17 cellular contexts compared by ENCODE assay signal in genomic region chr7:102095933-102096332, GRCh38.
DNase-seq lines count a peak whose midpoint lies in the region; ATAC-seq and TF ChIP-seq lines count a peak whose summit lies in the region.
"Had no signal": no experiment of that assay in that cellular context is flagged by ENCODE, and none has a peak within 500 bp of the region (broad histone marks: within the 10 kb centered on the region; RNA-seq: fewer than 3 reads in every experiment).

No MANE protein-coding gene starts in this region.

- H3K9me3 Mint-ChIP-seq in Caco-2 (ENCODE audit: unreplicated experiment): no peaks in the 10 kb centered on the region
- no peaks in the 10 kb centered on the region for H3K9me3 Mint-ChIP-seq in progenitor cell of endocrine pancreas (ENCODE audit: low read depth)
- H3K9me3 Mint-ChIP-seq: CD8-positive, alpha-beta memory T cell had no signal

- H3K4me1 Mint-ChIP-seq in Caco-2 (ENCODE audit: low read depth, unreplicated experiment) (peaks cover 38% of the 10 kb centered on the region), progenitor cell of endocrine pancreas (ENCODE audit: low read depth) (peaks cover 31% of the 10 kb centered on the region)

- intact Hi-C loops in Caco-2 (cut with micrococcal nuclease; ENCODE audit: unreplicated experiment): loop anchor here (5.0 kb wide), 3 partner anchors 34 to 279 kb away; partner anchors contain the start of gene CUX1
- intact Hi-C loops in HCT116 (cut with micrococcal nuclease): no loop called here
- intact Hi-C loops in OCI-LY7 (cut with micrococcal nuclease; ENCODE audit: unreplicated experiment): no loop called here

- CTCF ChIA-PET in Caco-2 (lab: Charles Lee) (no interaction called here), HCT116 (lab: Charles Lee) (no interaction called here), OCI-LY7 (lab: Charles Lee; ENCODE audit: unreplicated experiment) (no interaction called here)

- no peaks in the 10 kb centered on the region; the same call in none of the 2 replicates for H3K36me3 ChIP-seq in Caco-2 (ENCODE audit: control insufficient read depth, insufficient read depth, low read length)
- no peaks in the 10 kb centered on the region for H3K36me3 ChIP-seq in HCT116 (ENCODE audit: control insufficient read depth in 1 of 2, insufficient read depth in 2 of 2, low read length in 2 of 2)
- no peaks in the 10 kb centered on the region for H3K36me3 ChIP-seq in hepatocyte (replicated peaks; ENCODE audit: insufficient read depth, low read depth)
- peaks cover 74% of the 10 kb centered on the region for H3K36me3 ChIP-seq in OCI-LY7 (ENCODE audit: insufficient read depth, low read length)

- no peak overlapping the region for H2AFZ ChIP-seq in HCT116 (ENCODE audit: low read depth, low read length, poor library complexity, severe bottlenecking)
- no peak overlapping the region for H2AFZ ChIP-seq in hepatocyte
- H2AFZ ChIP-seq in OCI-LY7 (ENCODE audit: low read length): no peak overlapping the region

- peak overlapping the region; percentile 64 for H3K9ac ChIP-seq in HCT116 (ENCODE audit: low read length)
- H3K9ac ChIP-seq: BLaER1 treated with 17β-estradiol and CSF1 and Interleukin-3, amounts not matched to agents 10 nM and 100 nM had no signal

- no peak for TF ChIP-seq RAD21 in HCT116 (IDR thresholded peaks at IDR 0.05; ENCODE audit: low read depth)

- H3K4me1 ChIP-seq in Caco-2: peaks cover 78% of the 10 kb centered on the region
- H3K4me1 ChIP-seq in HCT116 (ENCODE audit: control insufficient read depth in 1 of 2, insufficient read depth in 2 of 2, low read length in 2 of 2): peaks cover 68 to 88% of the 10 kb centered on the region in 2 experiments
- peaks cover 43% of the 10 kb centered on the region for H3K4me1 ChIP-seq in hepatocyte (ENCODE audit: insufficient read depth)
- no peaks in the 10 kb centered on the region for H3K4me1 ChIP-seq in OCI-LY7 (ENCODE audit: insufficient read depth, low read length, poor library complexity, severe bottlenecking)

- H3K9me3 ChIP-seq in Caco-2 (no peaks in the 10 kb centered on the region), HCT116 (ENCODE audit: control insufficient read depth in 1 of 2, insufficient read depth in 1 of 2, low read depth in 1 of 2, low read length in 2 of 2) (no peaks in the 10 kb centered on the region), hepatocyte (ENCODE audit: low read depth) (no peaks in the 10 kb centered on the region), OCI-LY7 (ENCODE audit: low read length) (no peaks in the 10 kb centered on the region)
- H3K9me3 ChIP-seq: BLaER1 treated with 17β-estradiol and CSF1 and Interleukin-3, amounts not matched to agents 10 nM and 100 nM; HAP-1 had no signal

- H3K36me3 Mint-ChIP-seq in Caco-2 (ENCODE audit: insufficient read depth, unreplicated experiment) (peaks cover 83% of the 10 kb centered on the region), progenitor cell of endocrine pancreas (ENCODE audit: insufficient read depth) (peaks cover 12% of the 10 kb centered on the region)

- RAD21 ChIA-PET in HCT116 (lab: Charles Lee; ENCODE audit: low non-redundant PET in 1 of 2, low total read pairs in 2 of 2, uncharacterized antibody in 2 of 2, unreplicated experiment in 2 of 2): no interaction called here

- H3K4me3 Mint-ChIP-seq in Caco-2 (ENCODE audit: unreplicated experiment) (no peak overlapping the region), progenitor cell of endocrine pancreas (ENCODE audit: low read depth) (no peak overlapping the region)
- H3K4me3 Mint-ChIP-seq: CD8-positive, alpha-beta memory T cell had no signal

- H3K27me3 ChIP-seq in Caco-2 (replicated peaks; ENCODE audit: control insufficient read depth, insufficient read depth, low read length): no peaks in the 10 kb centered on the region
- no peaks in the 10 kb centered on the region for H3K27me3 ChIP-seq in HCT116 (ENCODE audit: insufficient read depth, low read length)
- no peaks in the 10 kb centered on the region for H3K27me3 ChIP-seq in hepatocyte
- H3K27me3 ChIP-seq: BLaER1 treated with 17β-estradiol and CSF1 and Interleukin-3, amounts not matched to agents 10 nM and 100 nM had no signal

- H3K4me3 ChIP-seq in Caco-2 (ENCODE audit: low read depth, low read length) (no peak overlapping the region), HCT116 (replicated peaks in 1 of 2; ENCODE audit: low read depth in 1 of 2, low read length in 2 of 2) (no peak overlapping the region), hepatocyte (no peak overlapping the region), OCI-LY7 (ENCODE audit: low read depth, low read length, poor library complexity, severe bottlenecking) (no peak overlapping the region)
- H3K4me3 ChIP-seq: BLaER1 treated with 17β-estradiol and CSF1 and Interleukin-3, amounts not matched to agents 10 nM and 100 nM; HAP-1 had no signal

- no peak for TF ChIP-seq CTCF in Caco-2 (IDR thresholded peaks at IDR 0.05; ENCODE audit: insufficient read depth in 1 of 2, low read depth in 1 of 2, low read length in 1 of 2, severe bottlenecking in 1 of 2, unreplicated experiment in 1 of 2)
- no peak for TF ChIP-seq CTCF in HCT116 (IDR thresholded peaks at IDR 0.05 in 2 of 3, conservative IDR thresholded peaks at IDR 0.05 in 1 of 3; ENCODE audit: borderline replicate concordance in 1 of 3, insufficient read depth in 1 of 3, low read depth in 2 of 3, low read length in 2 of 3)
- no peak for TF ChIP-seq CTCF in hepatocyte (IDR thresholded peaks at IDR 0.05; ENCODE audit: poor library complexity)
- TF ChIP-seq CTCF in progenitor cell of endocrine pancreas (IDR thresholded peaks at IDR 0.05; ENCODE audit: unreplicated experiment): no peak
- no peak for TF ChIP-seq CTCF in OCI-LY7 (conservative IDR thresholded peaks at IDR 0.05; ENCODE audit: low read length)

- DNase-seq in Caco-2 (no peak), HCT116 (ENCODE audit: low read depth, low spot score) (no peak), hepatocyte (ENCODE audit: low spot score) (no peak), progenitor cell of endocrine pancreas (ENCODE audit: low spot score, unreplicated experiment) (no peak), OCI-LY7 (ENCODE audit: low spot score) (no peak), DMS79 treated with DMSO at 0.1 percent for 48 hours (lab: John Stamatoyannopoulos, UW) (no peak)
- no peak for DNase-seq in activated T-cell treated with anti-CD3 and anti-CD28 coated beads, Interleukin-2, amount 50 U/mL, for 1 hour
- DNase-seq: CD8-positive, alpha-beta memory T cell; DND-41; IMR-90; Karpas-422; NCI-H1417 treated with DMSO at 0.1 percent for 48 hours; NCI-H2029; NCI-H345; NCI-H526 had no signal

- no peaks in the 10 kb centered on the region for H3K79me2 ChIP-seq in HCT116 (ENCODE audit: insufficient read depth, low read length)
- H3K79me2 ChIP-seq in hepatocyte: peaks cover 48% of the 10 kb centered on the region
- peaks cover 6% of the 10 kb centered on the region; the same call in 1 of the 2 replicates for H3K79me2 ChIP-seq in OCI-LY7 (ENCODE audit: insufficient read depth, low read depth, low read length)

- no TSS peak for BruUV-seq in Caco-2 (replicated peaks; lab: Mats Ljungman, UMichigan)
- BruUV-seq in HCT116 (replicated peaks; lab: Mats Ljungman, UMichigan): no TSS peak
- BruUV-seq in OCI-LY7 (replicated peaks; lab: Mats Ljungman, UMichigan): no TSS peak

- POLR2A ChIA-PET in Caco-2 (lab: Charles Lee): no interaction called here
- POLR2A ChIA-PET in HCT116 (lab: Charles Lee): no interaction called here
- POLR2A ChIA-PET in OCI-LY7 (lab: Charles Lee): no interaction called here

- ATAC-seq in HCT116: no peak

- TF ChIP-seq POLR2A in HCT116 (IDR thresholded peaks at IDR 0.05; ENCODE audit: borderline replicate concordance, extremely low read depth, insufficient read depth, insufficient read length): no peak

- 93% methylated on average over 13 of the region's 13 CpGs for WGBS in hepatocyte (ENCODE audit: low lambda C conversion rate, missing lambda C conversion rate)

- H3K4me2 ChIP-seq in HCT116 (ENCODE audit: low read length) (peak overlapping the region; percentile 71), hepatocyte (no peak overlapping the region), OCI-LY7 (ENCODE audit: low read length) (no peak overlapping the region)

- no peaks in the 10 kb centered on the region for H4K20me1 ChIP-seq in HCT116 (ENCODE audit: insufficient read depth)
- no peaks in the 10 kb centered on the region for H4K20me1 ChIP-seq in hepatocyte (ENCODE audit: insufficient read depth, poor library complexity, severe bottlenecking)
- no peaks in the 10 kb centered on the region for H4K20me1 ChIP-seq in OCI-LY7 (ENCODE audit: insufficient read depth, low read length)

- H3K27ac ChIP-seq in HCT116 (ENCODE audit: low read depth, low read length) (peak overlapping the region; percentile 99), hepatocyte (peak overlapping the region; percentile 99), OCI-LY7 (ENCODE audit: low read depth, low read length, poor library complexity, severe bottlenecking) (no peak overlapping the region)
- H3K27ac ChIP-seq: BLaER1 treated with 17β-estradiol and CSF1 and Interleukin-3, amounts not matched to agents 10 nM and 100 nM had no signal

- no peaks in the 10 kb centered on the region for H3K27me3 Mint-ChIP-seq in Caco-2 (ENCODE audit: insufficient read depth, unreplicated experiment)
- H3K27me3 Mint-ChIP-seq in progenitor cell of endocrine pancreas: peaks cover 11% of the 10 kb centered on the region
- H3K27me3 Mint-ChIP-seq: CD8-positive, alpha-beta memory T cell had no signal

- H3K9me2 ChIP-seq in HCT116 (ENCODE audit: insufficient read depth) (no peaks in the 10 kb centered on the region), hepatocyte (replicated peaks; ENCODE audit: insufficient read depth) (no peaks in the 10 kb centered on the region), OCI-LY7 (ENCODE audit: insufficient read depth, low read length) (no peaks in the 10 kb centered on the region)

- H3K27ac Mint-ChIP-seq in Caco-2 (ENCODE audit: unreplicated experiment) (peak overlapping the region; percentile 99), progenitor cell of endocrine pancreas (peak overlapping the region; percentile 59)
- H3K27ac Mint-ChIP-seq: CD8-positive, alpha-beta memory T cell had no signal

TF ChIP-seq in HCT116, 20 proteins besides CTCF, POLR2A, EP300 and RAD21:
- no peak for TF ChIP-seq TCF7L2 (IDR thresholded peaks at IDR 0.05; ENCODE audit: borderline replicate concordance, extremely low read depth, insufficient read depth, insufficient read length)
- no peak for TF ChIP-seq JUND (IDR thresholded peaks at IDR 0.05)
- no peak for TF ChIP-seq FOSL1 (IDR thresholded peaks at IDR 0.05; ENCODE audit: low read depth)
- no peak for TF ChIP-seq MAX (IDR thresholded peaks at IDR 0.05)
